8 cellular contexts compared by ENCODE assay signal in genomic region chr16:69131749-69132423, GRCh38. TPM values are rescaled to one million over a fixed set of nuclear protein-coding genes. Genes with fewer than 3 reads are reported as not detected.
DNase-seq lines count a peak whose midpoint lies in the region; ATAC-seq and TF ChIP-seq lines count a peak whose summit lies in the region.

No MANE protein-coding gene starts in this region.

- H3K4me1 ChIP-seq in Loucy (ENCODE audit: insufficient read depth, low read length, poor library complexity, severe bottlenecking) = peaks cover 42% of the 10 kb centered on the region
- peaks cover 13% of the 10 kb centered on the region for H3K4me1 ChIP-seq in rectal smooth muscle tissue (ENCODE audit: control insufficient read depth, insufficient read depth, low read length)
- H3K4me1 ChIP-seq in uterus = peaks cover 0 to 12% of the 10 kb centered on the region in 2 donors

- ATAC-seq in left ventricle myocardium superior = peak; percentile 81

- TF ChIP-seq POLR2A in uterus (IDR thresholded peaks at IDR 0.05) = no peak

- DNase-seq in Daoy (ENCODE audit: low read depth) = peak; percentile 83
- peak; percentile 19 for DNase-seq in GOT3 (lab: John Stamatoyannopoulos, UW)
- peak; percentile 64 for DNase-seq in SW480 (ENCODE audit: low spot score)
- DNase-seq in amniotic epithelial cell (ENCODE audit: low read depth) = peak; percentile 82
- DNase-seq in left ventricle myocardium superior = peak; percentile 83
- DNase-seq in uterus = peak; percentile 75 to 79

- peaks cover 5% of the 10 kb centered on the region for H3K27me3 ChIP-seq in Loucy (ENCODE audit: insufficient read depth, low read length, poor library complexity, severe bottlenecking)
- H3K27me3 ChIP-seq in rectal smooth muscle tissue (ENCODE audit: control insufficient read depth, insufficient read depth, low read length) = no peaks in the 10 kb centered on the region
- H3K27me3 ChIP-seq in uterus = no peaks in the 10 kb centered on the region

- H3K9me2 ChIP-seq in Loucy (replicated peaks; ENCODE audit: low read depth, low read length) = no peaks in the 10 kb centered on the region

- H3K27ac ChIP-seq in rectal smooth muscle tissue (ENCODE audit: low read depth, low read length) (peak overlapping the region; percentile 85), uterus (peak overlapping the region; percentile 81 to 92)

- H3K36me3 ChIP-seq in Loucy (ENCODE audit: insufficient read depth, low read length) (peaks cover 2% of the 10 kb centered on the region; the same call in 1 of the 2 replicates), rectal smooth muscle tissue (ENCODE audit: control insufficient read depth, insufficient read depth, low read length) (no peaks in the 10 kb centered on the region), uterus (no peaks in the 10 kb centered on the region)

- peaks cover 90% of the 10 kb centered on the region for H3K79me2 ChIP-seq in Loucy (ENCODE audit: insufficient read depth, low read length)

- H3K9me3 ChIP-seq in Loucy (ENCODE audit: insufficient read depth, low read depth, low read length) (no peaks in the 10 kb centered on the region), uterus (no peaks in the 10 kb centered on the region)

- intact Hi-C loops in left ventricle myocardium superior (cut with micrococcal nuclease) = no loop called here
- intact Hi-C loops in uterus (cut with DNase I; ENCODE audit: low total_unique reads) = no loop called here

- peaks cover 39% of the 10 kb centered on the region for H4K20me1 ChIP-seq in Loucy (ENCODE audit: insufficient read depth, low read length, poor library complexity, severe bottlenecking)

- H3F3A ChIP-seq in Loucy (ENCODE audit: low read depth) = no peaks in the 10 kb centered on the region; the same call in 1 of the 2 replicates

- H3K4me2 ChIP-seq in Loucy (ENCODE audit: low read depth, low read length, poor library complexity, severe bottlenecking) = peak overlapping the region; percentile 98

- peak overlapping the region; percentile 29 for H2AFZ ChIP-seq in Loucy (ENCODE audit: low read length)

- no peak for TF ChIP-seq CTCF in Loucy (conservative IDR thresholded peaks at IDR 0.05; ENCODE audit: low read length)
- TF ChIP-seq CTCF in uterus (IDR thresholded peaks at IDR 0.05) = no peak

- H3K9ac ChIP-seq in Loucy (ENCODE audit: low read depth, low read length, poor library complexity, severe bottlenecking) = peak overlapping the region; percentile 100
- H3K9ac ChIP-seq in rectal smooth muscle tissue (ENCODE audit: low read length) = peak overlapping the region; percentile 75

- H3K4me3 ChIP-seq in Loucy (ENCODE audit: low read length, poor library complexity, severe bottlenecking) = peak overlapping the region; percentile 96
- H3K4me3 ChIP-seq in rectal smooth muscle tissue (ENCODE audit: low read length) = peak overlapping the region; percentile 95
- H3K4me3 ChIP-seq in uterus = peak overlapping the region; percentile 82 to 98

RNA-seq across cellular contexts. Expression of gene CHTF8, which starts 0.5 kb away (rescaled TPM):
- 32.7 and 46.9 TPM in 2 replicates for total RNA-seq in Daoy (2014; rRNA removed; shearing (Covaris generic))
- total RNA-seq in left ventricle myocardium superior (51.7 TPM), uterus (100 to 1,000 TPM in 1 of 4 donors, 10 to 100 TPM in 3; 29.7 to 120 (median 65.3) TPM)

RNA-seq across cellular contexts. Expression of gene UTP4, which starts 0.6 kb away (rescaled TPM):
- total RNA-seq in Daoy (2014; rRNA removed; shearing (Covaris generic)) = 24.3 and 47.0 TPM in 2 replicates
- total RNA-seq in left ventricle myocardium superior (32.3 TPM), uterus (10 to 100 TPM; 12.1 to 45.1 (median 31.4) TPM)

RNA-seq across cellular contexts. Expression of gene HAS3, which starts 26.4 kb away (rescaled TPM):
- 0.09 and 1.5 TPM in 2 replicates for total RNA-seq in Daoy (2014; rRNA removed; shearing (Covaris generic))
- total RNA-seq in left ventricle myocardium superior (0.67 TPM), uterus (1 to 10 TPM in 3 of 4 donors, under 1 TPM in 1; under 0.01 to 2.6 (median 1.8) TPM)

RNA-seq across cellular contexts. Expression of gene SNTB2, which starts 55.1 kb away (rescaled TPM):
- total RNA-seq in Daoy (2014; rRNA removed; shearing (Covaris generic)) = 5.6 and 6.8 TPM in 2 replicates
- 10.4 TPM for total RNA-seq in left ventricle myocardium superior
- total RNA-seq in uterus = 10 to 100 TPM; 28.2 to 88.0 (median 59.5) TPM

Comparison
In these comparisons a context has a peak if more than half of its experiments do, and no peak if none do; other contexts are left out.
1. Peak in every context shown above with its lines: DNase-seq, ATAC-seq, H3K4me3 ChIP-seq and H3K27ac ChIP-seq.
2. DNase-seq: peak in every context shown above with its lines; median percentile 83 in Daoy; 83 in left ventricle myocardium superior; 82 in amniotic epithelial cell; 77 in uterus; 64 in SW480; 19 in GOT3.